Comparison of ENCODE assay signal across 12 cellular contexts in the genomic region with DNA sequence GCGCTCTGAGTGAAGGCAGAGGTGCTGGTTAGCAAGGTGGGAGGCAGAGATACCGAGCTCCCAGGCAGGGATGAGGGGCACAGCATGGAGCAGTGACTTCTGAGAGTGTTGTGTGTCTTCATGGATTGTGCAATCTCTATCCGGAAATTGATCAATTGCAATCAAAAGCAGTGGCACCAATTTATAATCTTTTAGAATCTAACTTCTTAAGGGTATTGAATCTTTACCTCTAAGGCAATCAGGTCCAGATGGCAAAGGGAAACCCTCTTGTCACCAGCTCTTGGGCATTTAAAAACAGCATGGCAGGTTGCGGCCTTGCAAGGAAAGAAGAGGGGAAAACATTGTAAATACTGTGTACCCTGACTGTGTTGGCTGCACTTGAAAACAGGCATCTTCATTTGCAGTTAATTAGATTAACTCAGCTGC. TPM values are rescaled to one million over a fixed set of nuclear protein-coding genes. Genes with fewer than 3 reads are reported as not detected.
DNase-seq lines count a peak whose midpoint lies in the region; ATAC-seq and TF ChIP-seq lines count a peak whose summit lies in the region.
"Had no signal": no experiment of that assay in that cellular context is flagged by ENCODE, and none has a peak within 500 bp of the region (broad histone marks: within the 10 kb centered on the region; RNA-seq: fewer than 3 reads in every experiment).

No MANE protein-coding gene starts in this region.

- H3K27me3 Mint-ChIP-seq in brain: peaks cover 10% of the 10 kb centered on the region
- no peaks in the 10 kb centered on the region for H3K27me3 Mint-ChIP-seq in mesothelial cell of epicardium (ENCODE audit: low read depth)

- H3K4me3 Mint-ChIP-seq in brain (peak overlapping the region in 2 of 5 experiments; percentile 12 to 65), mesothelial cell of epicardium (no peak overlapping the region)

- peak overlapping the region in 1 of 2 donors; percentile 18 for H3K4me3 ChIP-seq in tibial artery

- H3K27me3 ChIP-seq in tibial artery: no peaks in the 10 kb centered on the region

- peaks cover 0 to 4% (median 0%) of the 10 kb centered on the region in 5 experiments for H3K9me3 Mint-ChIP-seq in brain
- H3K9me3 Mint-ChIP-seq in mesothelial cell of epicardium: no peaks in the 10 kb centered on the region

- H3K27ac Mint-ChIP-seq in brain (peak overlapping the region in 3 of 5 experiments; percentile 56 to 88 (median 82)), mesothelial cell of epicardium (peak overlapping the region; percentile 73)

- H3K9me3 ChIP-seq in tibial artery: no peaks in the 10 kb centered on the region

- intact Hi-C loops in tibial artery (cut with DNase I; ENCODE audit: low total_unique reads): no loop called here

- peaks cover 0 to 64% (median 54%) of the 10 kb centered on the region in 4 donors for H3K4me1 ChIP-seq in tibial artery

- TF ChIP-seq CTCF in brain (conservative IDR thresholded peaks at IDR 0.05) (no peak), mesothelial cell of epicardium (IDR thresholded peaks at IDR 0.05; ENCODE audit: unreplicated experiment) (no peak), tibial artery (IDR thresholded peaks at IDR 0.05) (no peak)

- peak; percentile 3 for DNase-seq in activated effector memory CD4-positive, alpha-beta T cell treated with anti-CD3 and anti-CD28 coated beads, Interleukin-2, amount 50 U/mL, for 16 hours
- no peak for DNase-seq in activated effector memory CD4-positive, alpha-beta T cell treated with Interleukin-2 at 50 U/mL for 16 hours
- no peak for DNase-seq in mesothelial cell of epicardium (ENCODE audit: low spot score in 2 of 2, unreplicated experiment in 2 of 2)
- DNase-seq in tibial artery: no peak
- no peak for DNase-seq in GOT3 (lab: John Stamatoyannopoulos, UW)
- no peak for DNase-seq in hippocampal formation (lab: John Stamatoyannopoulos, UW)
- DNase-seq: activated CD4-positive, alpha-beta T cell treated with anti-CD3 and anti-CD28 coated beads, Interleukin-2, amount 50 U/mL, for 48 hours; activated naive CD4-positive, alpha-beta T cell treated with anti-CD3 and anti-CD28 coated beads, Interleukin-2, amount 50 U/mL, for 16 hours; KG1; NCI-H1930 had no signal

- no peaks in the 10 kb centered on the region for H3K36me3 ChIP-seq in tibial artery

- no peak for ATAC-seq in HG02571 (IDR thresholded peaks at IDR 0.05; ENCODE audit: unreplicated experiment)

- H3K4me1 Mint-ChIP-seq in brain (peaks cover 48% of the 10 kb centered on the region), mesothelial cell of epicardium (peaks cover 38% of the 10 kb centered on the region)

- H3K27ac ChIP-seq in tibial artery: peak overlapping the region; percentile 76 to 79

- H3K36me3 Mint-ChIP-seq in brain (no peaks in the 10 kb centered on the region), mesothelial cell of epicardium (no peaks in the 10 kb centered on the region)

RNA-seq across cellular contexts. Expression of a gene that starts 58.0 kb away (rescaled TPM):
- polyA plus RNA-seq in brain (ENCODE audit: insufficient read depth, low read depth, low replicate concordance): 15.6 TPM
- 74.7 to 77.5 TPM (median 75.6 TPM) in 3 replicates for total RNA-seq in mesothelial cell of epicardium
